In the genomic region with DNA sequence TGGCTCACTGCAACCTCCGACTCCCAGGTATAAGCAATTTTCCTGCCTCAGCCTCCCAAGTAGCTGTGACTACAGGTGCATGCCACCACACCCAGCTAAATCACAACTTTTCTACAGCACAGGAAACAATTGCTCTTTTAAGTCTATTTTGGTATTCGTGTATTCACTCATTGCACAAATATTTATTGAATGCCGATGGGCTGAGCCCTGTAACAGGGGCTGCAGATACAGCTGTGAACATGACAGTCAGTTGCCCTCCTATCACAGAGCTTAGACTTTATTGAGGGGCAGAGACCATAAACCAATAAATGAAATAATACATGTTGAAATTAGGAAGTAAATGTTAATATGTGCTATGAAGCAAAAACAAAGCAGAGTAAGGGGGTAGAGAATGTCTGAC, we compare ENCODE assay signal across 20 cellular contexts.
"Had no signal": no experiment of that assay in that cellular context is flagged by ENCODE, and none has a peak within 500 bp of the region (broad histone marks: within the 10 kb centered on the region; RNA-seq: fewer than 3 reads in every experiment).

No MANE protein-coding gene starts in this region.

- H3K27me3 Mint-ChIP-seq: activated naive CD8-positive, alpha-beta T cell treated with anti-CD3 and anti-CD28 coated beads, Interleukin-2, amount 50 U/mL, for 24 hours; central memory CD8-positive, alpha-beta T cell; stimulated activated naive CD8-positive, alpha-beta T cell treated with anti-CD3 and anti-CD28 coated beads, Interleukin-15, Interleukin-2, amounts not matched to agents 100 ng/mL and 50 ng/mL, for 24 hours; T-helper 17 cell had no signal

- ATAC-seq: activated CD8-positive, alpha-beta memory T cell treated with anti-CD3 and anti-CD28 coated beads, Interleukin-2, amount 10 ng/mL, durations not matched to agents 7 days and 5 days; activated naive CD8-positive, alpha-beta T cell treated with anti-CD3 and anti-CD28 coated beads, Interleukin-2, amount 50 U/mL, for 24 hours; foreskin keratinocyte; lower lobe of right lung; T-helper 17 cell had no signal

- H3K9me3 ChIP-seq: colonic mucosa, lower lobe of right lung had no signal

- H3K4me2 ChIP-seq: hepatocyte had no signal

- H3K27me3 ChIP-seq: colonic mucosa, foreskin keratinocyte, hepatocyte had no signal

- H3K4me3 ChIP-seq: colonic mucosa, hepatocyte, lower lobe of right lung had no signal

- DNase-seq: activated CD4-positive, alpha-beta T cell treated with anti-CD3 and anti-CD28 coated beads, Interleukin-2, amount 50 U/mL, for 48 hours; activated CD8-positive, alpha-beta memory T cell treated with anti-CD3 and anti-CD28 coated beads, Interleukin-2, amount 10 ng/mL, durations not matched to agents 7 days and 5 days; activated naive CD4-positive, alpha-beta T cell treated with anti-CD3 and anti-CD28 coated beads for 36 hours; activated naive CD8-positive, alpha-beta T cell treated with anti-CD3 and anti-CD28 coated beads, Interleukin-2, amount 50 U/mL, for 24 hours; activated T-cell treated with anti-CD3 and anti-CD28 coated beads, Interleukin-2, amount 50 U/mL, for 1 hour; anterior cingulate cortex; colonic mucosa; islet precursor cell; lower lobe of right lung; nephron progenitor cell; nucleus accumbens; retina; stimulated activated CD4-positive, alpha-beta T cell treated with anti-CD3 and anti-CD28 coated beads, Interleukin-12 subunit alpha, Interleukin-12 subunit beta, amount 100 ng/mL, for 4 hours; stimulated activated CD4-positive, alpha-beta T cell treated with anti-CD3 and anti-CD28 coated beads, Interleukin-1b, Interleukin-23, amount 100 ng/mL, for 48 hours; T-helper 17 cell had no signal

- H3K27ac Mint-ChIP-seq: activated CD8-positive, alpha-beta memory T cell treated with anti-CD3 and anti-CD28 coated beads, Interleukin-2, amount 10 ng/mL, durations not matched to agents 7 days and 5 days; activated naive CD4-positive, alpha-beta T cell treated with anti-CD3 and anti-CD28 coated beads for 36 hours; activated naive CD8-positive, alpha-beta T cell treated with anti-CD3 and anti-CD28 coated beads, Interleukin-2, amount 50 U/mL, for 24 hours; nephron progenitor cell; stimulated activated naive CD8-positive, alpha-beta T cell treated with anti-CD3 and anti-CD28 coated beads, Interleukin-15, Interleukin-2, amounts not matched to agents 100 ng/mL and 50 ng/mL, for 24 hours; T-helper 17 cell had no signal

- H3K4me1 ChIP-seq: colonic mucosa had no signal

- H3K9me3 Mint-ChIP-seq: activated naive CD4-positive, alpha-beta T cell treated with anti-CD3 and anti-CD28 coated beads for 36 hours; activated naive CD8-positive, alpha-beta T cell treated with anti-CD3 and anti-CD28 coated beads, Interleukin-2, amount 50 U/mL, for 24 hours; central memory CD8-positive, alpha-beta T cell; nephron progenitor cell; stimulated activated naive CD8-positive, alpha-beta T cell treated with anti-CD3 and anti-CD28 coated beads, Interleukin-15, Interleukin-2, amounts not matched to agents 100 ng/mL and 50 ng/mL, for 24 hours had no signal

- H3K27ac ChIP-seq: colonic mucosa, foreskin keratinocyte, hepatocyte, lower lobe of right lung had no signal

- H3K36me3 ChIP-seq: colonic mucosa, lower lobe of right lung, WERI-Rb-1 had no signal

- H3K79me2 ChIP-seq: hepatocyte had no signal

- H2AFZ ChIP-seq: hepatocyte had no signal

- H3K4me3 Mint-ChIP-seq: activated CD8-positive, alpha-beta memory T cell treated with anti-CD3 and anti-CD28 coated beads, Interleukin-2, amount 10 ng/mL, durations not matched to agents 7 days and 5 days; activated naive CD4-positive, alpha-beta T cell treated with anti-CD3 and anti-CD28 coated beads for 36 hours; activated naive CD8-positive, alpha-beta T cell treated with anti-CD3 and anti-CD28 coated beads, Interleukin-2, amount 50 U/mL, for 24 hours; central memory CD8-positive, alpha-beta T cell; nephron progenitor cell; stimulated activated naive CD8-positive, alpha-beta T cell treated with anti-CD3 and anti-CD28 coated beads, Interleukin-15, Interleukin-2, amounts not matched to agents 100 ng/mL and 50 ng/mL, for 24 hours; T-helper 17 cell had no signal
